1 cellular context compared by ENCODE assay signal in genomic region chr12:118055865-118056773, GRCh38.
TF ChIP-seq lines count a peak whose summit lies in the region.

No MANE protein-coding gene starts in this region.

TF ChIP-seq in HepG2, 621 proteins besides CTCF, POLR2A, EP300 and RAD21 (continued from another document and continues in another):
- 0 out of 2 replicates have a peak, but pooled peaks have one; percentile 30 for TF ChIP-seq ZNF142 (CRISPR knock-in tag; IDR thresholded peaks at IDR 0.05)
- no peak for TF ChIP-seq STAG1 (CRISPR knock-in tag; IDR thresholded peaks at IDR 0.05)
- TF ChIP-seq DRAP1 (CRISPR knock-in tag; IDR thresholded peaks at IDR 0.05): no peak
- peak; percentile 20; the same call in 1 of the 2 replicates for TF ChIP-seq IKZF5 (CRISPR knock-in tag; IDR thresholded peaks at IDR 0.05)
- TF ChIP-seq ISX (CRISPR knock-in tag; conservative IDR thresholded peaks at IDR 0.05): no peak
- no peak for TF ChIP-seq RNF219 (CRISPR knock-in tag; IDR thresholded peaks at IDR 0.05)
- no peak for TF ChIP-seq ARHGAP35 (CRISPR knock-in tag; IDR thresholded peaks at IDR 0.05; ENCODE audit: borderline replicate concordance)
- no peak for TF ChIP-seq SOX6 (IDR thresholded peaks at IDR 0.05)
- peak; percentile 53; the same call in 1 of the 2 replicates for TF ChIP-seq SOX6 (CRISPR knock-in tag; IDR thresholded peaks at IDR 0.05)
- no peak for TF ChIP-seq SIN3B (IDR thresholded peaks at IDR 0.05; ENCODE audit: low read length)
- peak; percentile 56; the same call in 1 of the 2 replicates for TF ChIP-seq KDM1A (CRISPR knock-in tag; IDR thresholded peaks at IDR 0.05)
- TF ChIP-seq ZNF597 (CRISPR knock-in tag; IDR thresholded peaks at IDR 0.05): no peak
- TF ChIP-seq THAP8 (CRISPR knock-in tag; IDR thresholded peaks at IDR 0.05; ENCODE audit: borderline replicate concordance): no peak
- no peak for TF ChIP-seq ZC3H13 (CRISPR knock-in tag; IDR thresholded peaks at IDR 0.05)
- no peak for TF ChIP-seq ZNF879 (CRISPR knock-in tag; IDR thresholded peaks at IDR 0.05)
- no peak for TF ChIP-seq FIP1L1 (IDR thresholded peaks at IDR 0.05; ENCODE audit: borderline replicate concordance, insufficient read depth, low read depth, low read length)
- no peak for TF ChIP-seq PCBP2 (optimal IDR thresholded peaks at IDR 0.05; ENCODE audit: low read depth, low read length, poor library complexity, severe bottlenecking)
- no peak for TF ChIP-seq MTERF4 (CRISPR knock-in tag; IDR thresholded peaks at IDR 0.05)
- TF ChIP-seq SIX1 (CRISPR knock-in tag; IDR thresholded peaks at IDR 0.05; ENCODE audit: borderline replicate concordance): peak; percentile 53; the same call in 1 of the 2 replicates
- no peak for TF ChIP-seq ATAD3A (CRISPR knock-in tag; IDR thresholded peaks at IDR 0.05)
- TF ChIP-seq NFAT5 (CRISPR knock-in tag; IDR thresholded peaks at IDR 0.05): no peak
- no peak for TF ChIP-seq ERF (CRISPR knock-in tag; IDR thresholded peaks at IDR 0.05)
- TF ChIP-seq ONECUT2 (CRISPR knock-in tag; IDR thresholded peaks at IDR 0.05): no peak
- TF ChIP-seq GTF2F1 (IDR thresholded peaks at IDR 0.05; ENCODE audit: low read length): no peak
- TF ChIP-seq CREM (IDR thresholded peaks at IDR 0.05): 0 out of 2 replicates have a peak, but pooled peaks have one; percentile 27
- TF ChIP-seq CREM (CRISPR knock-in tag; IDR thresholded peaks at IDR 0.05): no peak
- no peak for TF ChIP-seq SRSF1 (optimal IDR thresholded peaks at IDR 0.05; ENCODE audit: low read depth, low read length)
- TF ChIP-seq FOXO4 (CRISPR knock-in tag; conservative IDR thresholded peaks at IDR 0.05): no peak
- no peak for TF ChIP-seq PBX3 (CRISPR knock-in tag; IDR thresholded peaks at IDR 0.05; ENCODE audit: borderline replicate concordance)
- TF ChIP-seq HMGXB4 (CRISPR knock-in tag; IDR thresholded peaks at IDR 0.05; ENCODE audit: borderline replicate concordance in 1 of 2, low read depth in 1 of 2): 0 out of 4 replicates have a peak, but pooled peaks of 1 of the 2 experiments have one; percentile 18
